11 cellular contexts compared by ENCODE assay signal in genomic region chr12:54891717-54892478, GRCh38. TPM values are rescaled to one million over a fixed set of nuclear protein-coding genes. Genes with fewer than 3 reads are reported as not detected.
A peak's percentile ranks its signal among the peaks of the same experiment; 100 is the strongest.
DNase-seq lines count a peak whose midpoint lies in the region; ATAC-seq and TF ChIP-seq lines count a peak whose summit lies in the region.
"Had no signal": no experiment of that assay in that cellular context is flagged by ENCODE, and none has a peak within 500 bp of the region (broad histone marks: within the 10 kb centered on the region; RNA-seq: fewer than 3 reads in every experiment).

No MANE protein-coding gene starts in this region.

- TF ChIP-seq CTCF in transverse colon (IDR thresholded peaks at IDR 0.05) (no peak), BE2C (IDR thresholded peaks at IDR 0.05; ENCODE audit: low read depth, low read length) (no peak)

- 47 to 53% methylated on average over 3 of the region's 3 CpGs for WGBS in transverse colon (ENCODE audit: low coverage in 1 of 2), 2 donors

- no peaks in the 10 kb centered on the region for H3K36me3 ChIP-seq in transverse colon
- no peaks in the 10 kb centered on the region for H3K36me3 ChIP-seq in BE2C
- H3K36me3 ChIP-seq: right atrium auricular region had no signal

- H3K9me3 ChIP-seq in transverse colon (no peaks in the 10 kb centered on the region), BE2C (no peaks in the 10 kb centered on the region)
- H3K9me3 ChIP-seq: right atrium auricular region, testis had no signal

- H3K4me1 ChIP-seq in transverse colon (peaks cover 0 to 11% (median 0%) of the 10 kb centered on the region in 4 donors), BE2C (no peaks in the 10 kb centered on the region)
- H3K4me1 ChIP-seq: right atrium auricular region, testis had no signal

- in situ Hi-C loops in transverse colon (cut with MboI; ENCODE audit: low pct_ligation_motif_present in 1 of 4, low pct_unique_long_range_greater_than_20kb in 1 of 4, low sequenced_read_pairs in 3 of 4), result no loop called here

- peak; percentile 99 for DNase-seq in NCI-H1092 treated with DMSO at 0.1 percent for 48 hours (lab: John Stamatoyannopoulos, UW)
- peak; percentile 94 for DNase-seq in NCI-H510A (lab: John Stamatoyannopoulos, UW)
- peak; percentile 65 for DNase-seq in epithelial cell of prostate (ENCODE audit: low read depth, low spot score)
- DNase-seq in transverse colon, result peak; percentile 42
- DNase-seq in sciatic nerve (ENCODE audit: low spot score), result no peak
- DNase-seq in BE2C, result no peak
- DNase-seq: NCI-H82, testis had no signal

- H3K27ac ChIP-seq in epithelial cell of prostate, result peak overlapping the region; percentile 16
- peak overlapping the region in 3 of 4 donors; percentile 30 to 61 (median 58) for H3K27ac ChIP-seq in transverse colon
- H3K27ac ChIP-seq: right atrium auricular region, testis had no signal

- no peak for ATAC-seq in GM21367 (IDR thresholded peaks at IDR 0.05; ENCODE audit: unreplicated experiment)
- ATAC-seq in sciatic nerve, result no peak
- ATAC-seq: GM23338 had no signal

- H3K4me3 ChIP-seq in transverse colon (no peak overlapping the region), BE2C (ENCODE audit: low read depth, low read length) (no peak overlapping the region)
- H3K4me3 ChIP-seq: GM23338, right atrium auricular region, testis had no signal

- TF ChIP-seq POLR2A in transverse colon (IDR thresholded peaks at IDR 0.05), result no peak

- intact Hi-C loops in transverse colon (cut with DNase I; ENCODE audit: low total_unique reads) (no loop called here), sciatic nerve (cut with DNase I) (no loop called here)

- TF ChIP-seq EP300 in transverse colon (IDR thresholded peaks at IDR 0.05; ENCODE audit: low read depth), result no peak

- H3K27me3 ChIP-seq in transverse colon, result no peaks in the 10 kb centered on the region
- no peaks in the 10 kb centered on the region for H3K27me3 ChIP-seq in BE2C
- H3K27me3 ChIP-seq: right atrium auricular region, testis had no signal

RNA-seq across cellular contexts. Expression of gene MUCL1, which starts 37.6 kb away (rescaled TPM):
- total RNA-seq in transverse colon (not detected), sciatic nerve (not detected)
- polyA plus RNA-seq in BE2C (2012; ENCODE audit: insufficient read depth, insufficient read length, low read depth), result not detected
- total RNA-seq: GM23338, right atrium auricular region had no signal
- polyA plus RNA-seq: GM23338 had no signal

Comparison
In these comparisons a context has a peak if more than half of its experiments do, and no peak if none do; other contexts are left out.
1. DNase-seq: peak in NCI-H1092 treated with DMSO at 0.1 percent for 48 hours (single experiment), NCI-H510A (single experiment), epithelial cell of prostate (single experiment) and transverse colon (single experiment); none in sciatic nerve (single experiment) and BE2C (single experiment).